16 cellular contexts compared by ENCODE assay signal in the genomic region with DNA sequence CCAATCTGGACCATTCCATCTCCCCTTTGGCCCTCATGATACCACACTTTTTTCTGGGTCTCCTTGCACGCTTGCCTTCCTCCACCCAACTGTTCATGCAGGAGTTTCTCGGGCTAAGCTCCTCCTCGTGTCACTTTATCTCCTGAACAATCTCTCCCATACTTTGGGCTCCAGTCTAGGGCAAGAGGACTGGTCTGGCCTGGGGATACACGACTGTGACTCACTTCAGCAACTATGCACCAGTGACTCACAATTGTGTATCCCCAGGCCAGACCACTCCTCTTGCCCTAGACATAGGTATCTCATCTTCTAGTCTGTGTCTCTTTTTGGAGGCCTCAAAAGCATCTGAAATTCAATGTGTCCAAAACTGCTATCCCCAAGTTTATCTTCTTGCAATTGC.
A peak's percentile ranks its signal among the peaks of the same experiment; 100 is the strongest.
DNase-seq lines count a peak whose midpoint lies in the region; ATAC-seq, FAIRE-seq and TF ChIP-seq lines count a peak whose summit lies in the region.
"Had no signal": no experiment of that assay in that cellular context is flagged by ENCODE, and none has a peak within 500 bp of the region (broad histone marks: within the 10 kb centered on the region; RNA-seq: fewer than 3 reads in every experiment).

No MANE protein-coding gene starts in this region.

- H3K4me3 ChIP-seq in bronchial epithelial cell (ENCODE audit: low read depth, low read length) (no peak overlapping the region), prostate gland (no peak overlapping the region), ascending aorta (no peak overlapping the region)
- H3K4me3 ChIP-seq: GM23338 had no signal

- WGBS in prostate gland = 65% methylated on average over 4 of the region's 4 CpGs

- peak; percentile 27 for DNase-seq in AG20443 (ENCODE audit: low spot score)
- peak; percentile 78 for DNase-seq in HTR-8/SVneo (ENCODE audit: insufficient read length, low spot score)
- DNase-seq in bronchial epithelial cell (ENCODE audit: low read depth) = peak; percentile 91
- DNase-seq in kidney tubule cell (ENCODE audit: low spot score) = peak; percentile 70
- DNase-seq in prostate gland (ENCODE audit: low spot score) = no peak
- DNase-seq in ascending aorta (ENCODE audit: low spot score in 2 of 2) = no peak
- DNase-seq: activated CD4-positive, alpha-beta T cell treated with anti-CD3 and anti-CD28 coated beads for 48 hours; activated naive CD8-positive, alpha-beta T cell treated with anti-CD3 and anti-CD28 coated beads, Interleukin-2, amount 50 U/mL, for 24 hours; activated T-cell treated with anti-CD3 and anti-CD28 coated beads, Interleukin-2, amount 50 U/mL, for 1 hour; midbrain; occipital lobe; stimulated activated naive CD8-positive, alpha-beta T cell treated with anti-CD3 and anti-CD28 coated beads, Interleukin-15, amount 100 ng/mL, for 72 hours had no signal

- H3K36me3 ChIP-seq in bronchial epithelial cell (ENCODE audit: control insufficient read depth, insufficient read depth, low read length) = no peaks in the 10 kb centered on the region
- no peaks in the 10 kb centered on the region for H3K36me3 ChIP-seq in prostate gland
- H3K36me3 ChIP-seq in ascending aorta = no peaks in the 10 kb centered on the region

- H3K27me3 ChIP-seq in bronchial epithelial cell (ENCODE audit: control insufficient read depth, insufficient read depth, low read length) = no peaks in the 10 kb centered on the region
- no peaks in the 10 kb centered on the region for H3K27me3 ChIP-seq in prostate gland (replicated peaks; ENCODE audit: insufficient read depth)
- H3K27me3 ChIP-seq in ascending aorta = no peaks in the 10 kb centered on the region

- H3K4me1 ChIP-seq in prostate gland (replicated peaks) (no peaks in the 10 kb centered on the region), ascending aorta (no peaks in the 10 kb centered on the region)

- intact Hi-C loops in prostate gland (cut with DNase I) (no loop called here), ascending aorta (cut with DNase I) (no loop called here)

- TF ChIP-seq CTCF in bronchial epithelial cell (IDR thresholded peaks at IDR 0.05; ENCODE audit: insufficient read depth, low read length, severe bottlenecking) (no peak), prostate gland (IDR thresholded peaks at IDR 0.05) (no peak), ascending aorta (IDR thresholded peaks at IDR 0.05) (no peak)

- ATAC-seq in HG03521 (IDR thresholded peaks at IDR 0.05; ENCODE audit: unreplicated experiment) (no peak), HG03469 (IDR thresholded peaks at IDR 0.05; ENCODE audit: unreplicated experiment) (no peak)
- ATAC-seq: activated naive CD8-positive, alpha-beta T cell treated with anti-CD3 and anti-CD28 coated beads, Interleukin-2, amount 50 U/mL, for 24 hours; GM23338; Right ventricle myocardium inferior; stimulated activated naive CD8-positive, alpha-beta T cell treated with anti-CD3 and anti-CD28 coated beads, Interleukin-15, amount 100 ng/mL, for 72 hours had no signal

- H3K9me3 ChIP-seq in prostate gland (no peaks in the 10 kb centered on the region), ascending aorta (peaks cover 0 to 2% of the 10 kb centered on the region in 2 donors)

- FAIRE-seq in HTR-8/SVneo (lab: Jason Lieb, UNC) = peak; percentile 85
- peak; percentile 52 for FAIRE-seq in bronchial epithelial cell (lab: Jason Lieb, UNC)

- H3K27ac ChIP-seq in prostate gland = no peak overlapping the region
- no peak overlapping the region for H3K27ac ChIP-seq in ascending aorta

- no peak for TF ChIP-seq POLR2A in prostate gland (IDR thresholded peaks at IDR 0.05)

Comparison
In these comparisons a context has a peak if more than half of its experiments do, and no peak if none do; other contexts are left out.
1. DNase-seq: peak in AG20443 (single experiment), HTR-8/SVneo (single experiment), bronchial epithelial cell (single experiment) and kidney tubule cell (single experiment); none in prostate gland (single experiment) and ascending aorta (0 of 2).